10 cellular contexts compared by ENCODE assay signal in the genomic region with DNA sequence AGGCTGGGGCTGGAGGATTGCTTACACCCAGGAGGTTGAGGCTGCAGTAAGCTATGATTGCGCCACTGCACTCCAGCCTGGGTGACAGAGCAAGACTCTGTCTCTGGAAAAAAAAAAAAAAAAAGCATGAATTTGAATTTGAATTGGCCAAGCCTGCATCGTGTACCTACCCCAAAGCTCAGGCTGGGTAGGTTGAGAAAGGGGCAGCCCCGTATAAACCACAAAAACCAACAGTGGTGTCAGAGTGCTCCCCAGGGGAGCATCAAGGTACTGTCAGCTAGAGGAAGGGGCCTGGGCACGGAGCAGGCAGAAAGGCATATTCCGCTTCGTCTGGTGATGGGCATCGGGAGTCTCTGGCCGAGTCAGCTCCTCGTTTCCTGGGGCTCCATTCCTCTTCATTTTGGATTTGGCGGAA. TPM values are rescaled to one million over a fixed set of nuclear protein-coding genes. Genes with fewer than 3 reads are reported as not detected.
DNase-seq lines count a peak whose midpoint lies in the region; ATAC-seq and TF ChIP-seq lines count a peak whose summit lies in the region.
"Had no signal": no experiment of that assay in that cellular context is flagged by ENCODE, and none has a peak within 500 bp of the region (broad histone marks: within the 10 kb centered on the region; RNA-seq: fewer than 3 reads in every experiment).

No MANE protein-coding gene starts in this region.

- H3K4me3 Mint-ChIP-seq in CD4-positive, alpha-beta memory T cell: no peak overlapping the region
- H3K4me3 Mint-ChIP-seq in T-helper 17 cell: no peak overlapping the region

- H3K9me3 Mint-ChIP-seq in CD4-positive, alpha-beta memory T cell: no peaks in the 10 kb centered on the region

- no peak for TF ChIP-seq POLR2A in breast epithelium (IDR thresholded peaks at IDR 0.05)

- H3K36me3 Mint-ChIP-seq in CD4-positive, alpha-beta memory T cell: peaks cover 11 to 18% of the 10 kb centered on the region in 2 donors
- peaks cover 3% of the 10 kb centered on the region for H3K36me3 Mint-ChIP-seq in T-helper 17 cell (ENCODE audit: low read depth)

- H3K4me1 ChIP-seq in CD4-positive, alpha-beta memory T cell (ENCODE audit: insufficient read depth, low read length): peaks cover 6% of the 10 kb centered on the region
- H3K4me1 ChIP-seq in effector memory CD4-positive, alpha-beta T cell (ENCODE audit: control insufficient read depth, insufficient read depth, low read length, poor library complexity, severe bottlenecking): peaks cover 5% of the 10 kb centered on the region
- H3K4me1 ChIP-seq in breast epithelium: no peaks in the 10 kb centered on the region

- POLR2A ChIA-PET in CD4-positive, alpha-beta memory T cell (lab: Charles Lee; ENCODE audit: partially characterized antibody): interaction anchor here (1.0 to 2.7 kb wide), 4 partner anchors 10 to 51 kb away, joined by 4 to 24 read pairs (median 10); partner anchors contain the start of gene RAP1GAP2

- CTCF ChIA-PET in CD4-positive, alpha-beta memory T cell (lab: Charles Lee; ENCODE audit: partially characterized antibody): interaction anchor here (0.7 to 7.9 kb wide), 15 partner anchors 9 to 176 kb away, joined by 3 to 146 read pairs (median 7); partner anchors contain the start of gene RAP1GAP2

- H3K4me1 Mint-ChIP-seq in CD4-positive, alpha-beta memory T cell: peaks cover 7 to 24% (median 12%) of the 10 kb centered on the region in 4 donors
- peaks cover 15% of the 10 kb centered on the region for H3K4me1 Mint-ChIP-seq in T-helper 17 cell

- peak overlapping the region in 2 of 7 donors; percentile 19 to 41 for H3K27ac Mint-ChIP-seq in CD4-positive, alpha-beta memory T cell
- no peak overlapping the region for H3K27ac Mint-ChIP-seq in T-helper 17 cell

- H3K4me3 ChIP-seq in CD4-positive, alpha-beta memory T cell (ENCODE audit: low read length in 2 of 2): no peak overlapping the region
- H3K4me3 ChIP-seq in effector memory CD4-positive, alpha-beta T cell (ENCODE audit: insufficient read depth, low read depth, low read length, poor library complexity, severe bottlenecking): no peak overlapping the region
- H3K4me3 ChIP-seq in breast epithelium: no peak overlapping the region
- H3K4me3 ChIP-seq: smooth muscle cell had no signal

- TF ChIP-seq CTCF in breast epithelium (IDR thresholded peaks at IDR 0.05): no peak

- H3K27me3 Mint-ChIP-seq in CD4-positive, alpha-beta memory T cell: no peaks in the 10 kb centered on the region
- no peaks in the 10 kb centered on the region for H3K27me3 Mint-ChIP-seq in T-helper 17 cell

- peak; percentile 48 to 65 (median 61) for DNase-seq in CD4-positive, alpha-beta memory T cell
- DNase-seq in T-helper 17 cell: peak in 2 of 3 donors; percentile 37 to 43
- peak; percentile 13 to 31 (median 30) for DNase-seq in effector memory CD4-positive, alpha-beta T cell
- DNase-seq in MV-4-11 (lab: John Stamatoyannopoulos, UW): no peak
- DNase-seq in NCI-H526 (lab: John Stamatoyannopoulos, UW): no peak
- DNase-seq in breast epithelium (ENCODE audit: low spot score in 2 of 2): no peak
- DNase-seq in NCI-H1105 treated with DMSO at 0.1 percent for 48 hours (lab: John Stamatoyannopoulos, UW): no peak
- DNase-seq: AML-193 had no signal

- intact Hi-C loops in CD4-positive, alpha-beta memory T cell (cut with micrococcal nuclease): loop anchor here (1.0 kb wide), 2 partner anchors 23 to 51 kb away; no protein-coding TSS in a partner anchor
- intact Hi-C loops in breast epithelium (cut with DNase I; ENCODE audit: low total_unique reads): no loop called here

- ATAC-seq in GM21528 (IDR thresholded peaks at IDR 0.05; ENCODE audit: low FRiP score, unreplicated experiment): peak; percentile 76
- peak; percentile 100 for ATAC-seq in T-helper 17 cell

- peaks cover 5% of the 10 kb centered on the region for H3K36me3 ChIP-seq in CD4-positive, alpha-beta memory T cell (ENCODE audit: insufficient read depth, low read length)
- peaks cover 3% of the 10 kb centered on the region for H3K36me3 ChIP-seq in effector memory CD4-positive, alpha-beta T cell (ENCODE audit: control insufficient read depth, insufficient read depth, low read length)
- no peaks in the 10 kb centered on the region for H3K36me3 ChIP-seq in breast epithelium

- H3K9me3 ChIP-seq in CD4-positive, alpha-beta memory T cell (ENCODE audit: control insufficient read depth in 1 of 2, low read length in 2 of 2): no peaks in the 10 kb centered on the region
- H3K9me3 ChIP-seq in T-helper 17 cell (ENCODE audit: control insufficient read depth, low read length, poor library complexity, severe bottlenecking): no peaks in the 10 kb centered on the region
- H3K9me3 ChIP-seq in effector memory CD4-positive, alpha-beta T cell (ENCODE audit: control insufficient read depth, low read length): no peaks in the 10 kb centered on the region
- H3K9me3 ChIP-seq in breast epithelium: no peaks in the 10 kb centered on the region

- no peak overlapping the region for H3K27ac ChIP-seq in CD4-positive, alpha-beta memory T cell (ENCODE audit: low read depth, low read length)
- H3K27ac ChIP-seq in effector memory CD4-positive, alpha-beta T cell (ENCODE audit: insufficient read depth, low read length, poor library complexity, severe bottlenecking): no peak overlapping the region
- H3K27ac ChIP-seq in breast epithelium: no peak overlapping the region

- H3K27me3 ChIP-seq in CD4-positive, alpha-beta memory T cell (ENCODE audit: insufficient read depth, low read length): no peaks in the 10 kb centered on the region
- no peaks in the 10 kb centered on the region for H3K27me3 ChIP-seq in effector memory CD4-positive, alpha-beta T cell (replicated peaks; ENCODE audit: control insufficient read depth, insufficient read depth, low read length, poor library complexity, severe bottlenecking)
- H3K27me3 ChIP-seq in breast epithelium: no peaks in the 10 kb centered on the region

RNA-seq across cellular contexts. Expression of gene RAP1GAP2, which starts 40.9 kb away (rescaled TPM):
- total RNA-seq in CD4-positive, alpha-beta memory T cell: 1 to 10 TPM; 9.0 to 9.9 TPM
- 1 to 10 TPM in 1 of 2 donors, under 1 TPM in 1; 0.38 to 7.1 TPM for polyA plus RNA-seq in CD4-positive, alpha-beta memory T cell
- total RNA-seq in T-helper 17 cell: 100 to 1,000 TPM in 1 of 2 donors, 10 to 100 TPM in 1; 77.3 to 109 TPM
- 10 to 100 TPM in 2 of 3 donors, 1 to 10 TPM in 1; 5.3 to 23.4 (median 10.8) TPM for total RNA-seq in breast epithelium

Comparison
In these comparisons a context has a peak if more than half of its experiments do, and no peak if none do; other contexts are left out.
1. DNase-seq: peak in CD4-positive, alpha-beta memory T cell (5 of 5), T-helper 17 cell (2 of 3) and effector memory CD4-positive, alpha-beta T cell (3 of 3); none in MV-4-11 (single experiment), NCI-H526 (0 of 2), breast epithelium (0 of 2) and NCI-H1105 treated with DMSO at 0.1 percent for 48 hours (single experiment).